In genomic region chr3:4821975-4822374, GRCh38 we compare ENCODE assay signal across 9 cellular contexts.
DNase-seq lines count a peak whose midpoint lies in the region; ATAC-seq, FAIRE-seq and TF ChIP-seq lines count a peak whose summit lies in the region.
"Had no signal": no experiment of that assay in that cellular context is flagged by ENCODE, and none has a peak within 500 bp of the region (broad histone marks: within the 10 kb centered on the region; RNA-seq: fewer than 3 reads in every experiment).

No MANE protein-coding gene starts in this region.

- H3K9me1 ChIP-seq in K562 (ENCODE audit: control insufficient read depth, insufficient read depth, low read length): peaks cover 7% of the 10 kb centered on the region

- peaks cover 84% of the 10 kb centered on the region for H3K36me3 Mint-ChIP-seq in activated CD4-positive, alpha-beta memory T cell treated with anti-CD3 and anti-CD28 coated beads, Interleukin-2, amount 10 ng/mL, durations not matched to agents 7 days and 5 days (ENCODE audit: low read depth)

- peak overlapping the region; percentile 88 for H3K27ac Mint-ChIP-seq in activated CD4-positive, alpha-beta memory T cell treated with anti-CD3 and anti-CD28 coated beads, Interleukin-2, amount 10 ng/mL, durations not matched to agents 7 days and 5 days

- peak; percentile 91 for DNase-seq in activated CD4-positive, alpha-beta memory T cell treated with anti-CD3 and anti-CD28 coated beads, Interleukin-2, amount 10 ng/mL, durations not matched to agents 7 days and 5 days
- DNase-seq in K562 (ENCODE audit: extremely low read depth in 1 of 4, low spot score in 3 of 4) (no peak), COR-L47 (lab: John Stamatoyannopoulos, UW) (no peak), Kasumi-1 (lab: John Stamatoyannopoulos, UW) (no peak), NCI-H2107 treated with DMSO at 0.1 percent for 48 hours (lab: John Stamatoyannopoulos, UW; ENCODE audit: unreplicated experiment) (no peak)
- peak in 2 of 3 donors; percentile 57 to 71 for DNase-seq in stimulated activated CD4-positive, alpha-beta T cell treated with anti-CD3 and anti-CD28 coated beads, TNF-alpha, amount 100 ng/mL, for 48 hours (ENCODE audit: low read depth in 3 of 3)
- DNase-seq: NCI-H2171 had no signal

- peak overlapping the region; percentile 35 for H3K4me3 Mint-ChIP-seq in activated CD4-positive, alpha-beta memory T cell treated with anti-CD3 and anti-CD28 coated beads, Interleukin-2, amount 10 ng/mL, durations not matched to agents 7 days and 5 days

- FAIRE-seq in K562 (lab: Jason Lieb, UNC): no peak

- no peak overlapping the region; the same call in 2 of the 3 replicates for H3K27ac ChIP-seq in K562 (ENCODE audit: extremely low read depth, low read depth, low read length)

- peaks cover 38 to 90% of the 10 kb centered on the region in 2 experiments for H3K4me1 ChIP-seq in K562 (replicated peaks in 1 of 2; ENCODE audit: control insufficient read depth in 2 of 2, insufficient read depth in 2 of 2, low read length in 2 of 2)

- peaks cover 6% of the 10 kb centered on the region for H3K9me3 Mint-ChIP-seq in activated CD4-positive, alpha-beta memory T cell treated with anti-CD3 and anti-CD28 coated beads, Interleukin-2, amount 10 ng/mL, durations not matched to agents 7 days and 5 days

- ATAC-seq in GM19468 (IDR thresholded peaks at IDR 0.05; ENCODE audit: extremely low read depth, unreplicated experiment) (peak; percentile 24), K562 (no peak), GM18505 (IDR thresholded peaks at IDR 0.05; ENCODE audit: unreplicated experiment) (no peak)

- peaks cover 72% of the 10 kb centered on the region for H3K4me1 Mint-ChIP-seq in activated CD4-positive, alpha-beta memory T cell treated with anti-CD3 and anti-CD28 coated beads, Interleukin-2, amount 10 ng/mL, durations not matched to agents 7 days and 5 days

- CTCF ChIA-PET in activated CD4-positive, alpha-beta memory T cell treated with anti-CD3 and anti-CD28 coated beads, Interleukin-2, amount 10 ng/mL, durations not matched to agents 7 days and 5 days (lab: Charles Lee): interaction anchor here (0.7 to 2.3 kb wide), 22 partner anchors 8 to 236 kb away, joined by 3 to 13 read pairs (median 5); partner anchors contain the start of gene BHLHE40
- CTCF ChIA-PET in K562 (lab: Yijun Ruan, JAX; ENCODE audit: low intra/inter-chr PET ratio): interaction anchor here (0.6 kb wide), 1 partner anchor 93 kb away, joined by 5 read pairs; no protein-coding TSS in a partner anchor

- TF ChIP-seq CTCF in K562 (IDR thresholded peaks at IDR 0.05 in 2 of 3, conservative IDR thresholded peaks at IDR 0.05 in 1 of 3; ENCODE audit: insufficient read depth in 2 of 3, low read depth in 1 of 3, low read length in 3 of 3): no peak

- no peak overlapping the region for H3K4me2 ChIP-seq in K562 (ENCODE audit: insufficient read depth, low read length)

- H2AFZ ChIP-seq in K562 (ENCODE audit: low read depth, low read length): no peak overlapping the region

- WGBS in K562 (ENCODE audit: insufficient coverage, low coverage, missing lambda C conversion rate): 92% methylated on average over 11 of the region's 11 CpGs

- H3K9me3 ChIP-seq in K562 (replicated peaks; ENCODE audit: control insufficient read depth, insufficient read depth, low read depth, low read length): no peaks in the 10 kb centered on the region

- no peak for TF ChIP-seq POLR2A in K562 (conservative IDR thresholded peaks at IDR 0.05)
- no peak for TF ChIP-seq POLR2A in GM18505 (IDR thresholded peaks at IDR 0.05; ENCODE audit: borderline replicate concordance, extremely low read depth, insufficient read depth, insufficient read length)

- H3K36me3 ChIP-seq in K562 (ENCODE audit: control insufficient read depth, insufficient read depth, low read length): peaks cover 94% of the 10 kb centered on the region

- BruUV-seq in K562 (replicated peaks; lab: Mats Ljungman, UMichigan): no TSS peak

- intact Hi-C loops in K562 (cut with micrococcal nuclease): no loop called here

- no peaks in the 10 kb centered on the region for H3K27me3 Mint-ChIP-seq in activated CD4-positive, alpha-beta memory T cell treated with anti-CD3 and anti-CD28 coated beads, Interleukin-2, amount 10 ng/mL, durations not matched to agents 7 days and 5 days

- no peak for TF ChIP-seq RAD21 in K562 (CRISPR knock-in tag; conservative IDR thresholded peaks at IDR 0.05 in 1 of 2, IDR thresholded peaks at IDR 0.05 in 1 of 2)

- H3K27me3 ChIP-seq in K562 (ENCODE audit: control insufficient read depth in 2 of 2, insufficient read depth in 2 of 2, low read length in 2 of 2): no peaks in the 10 kb centered on the region

- peaks cover 69% of the 10 kb centered on the region for H3K79me2 ChIP-seq in K562 (ENCODE audit: control insufficient read depth, insufficient read depth, low read length)

- H4K20me1 ChIP-seq in K562 (replicated peaks; ENCODE audit: control insufficient read depth, insufficient read depth, low read length): no peaks in the 10 kb centered on the region

- no peak for TF ChIP-seq EP300 in K562 (IDR thresholded peaks at IDR 0.05; ENCODE audit: low read length)

- in situ Hi-C loops in K562 (cut with MboI): no loop called here

- H3K4me3 ChIP-seq in K562: no peak overlapping the region

- H3K9ac ChIP-seq in K562 (ENCODE audit: insufficient read depth in 1 of 2, low read depth in 2 of 2, low read length in 2 of 2): peak overlapping the region in 1 of 2 experiments; percentile 76; a peak in 1 of 4 replicates

- POLR2A ChIA-PET in activated CD4-positive, alpha-beta memory T cell treated with anti-CD3 and anti-CD28 coated beads, Interleukin-2, amount 10 ng/mL, durations not matched to agents 7 days and 5 days (lab: Charles Lee): interaction anchor here (0.6 to 3.3 kb wide), 27 partner anchors 9 to 329 kb away, joined by 3 to 79 read pairs (median 5); partner anchors contain the start of genes BHLHE40 and ITPR1
- POLR2A ChIA-PET in K562 (lab: Yijun Ruan, JAX): interaction anchor here (0.5 to 1.4 kb wide), 6 partner anchors 12 to 285 kb away, joined by 3 to 5 read pairs (median 4); no protein-coding TSS in a partner anchor

TF ChIP-seq in K562, 482 proteins besides CTCF, POLR2A, EP300 and RAD21:
- TF ChIP-seq POLR2G (IDR thresholded peaks at IDR 0.05; ENCODE audit: low read depth, low read length): peak; percentile 43; the same call in 1 of the 2 replicates
- TF ChIP-seq E4F1 (CRISPR knock-in tag; IDR thresholded peaks at IDR 0.05; ENCODE audit: borderline replicate concordance): no peak
- 0 out of 2 replicates have a peak, but pooled peaks have one; percentile 35 for TF ChIP-seq ZNF830 (CRISPR knock-in tag; IDR thresholded peaks at IDR 0.05)
- peak; percentile 55; the same call in 1 of the 2 replicates for TF ChIP-seq RBFOX2 (IDR thresholded peaks at IDR 0.05; ENCODE audit: low read depth, low read length)
- TF ChIP-seq ZKSCAN3 (CRISPR knock-in tag; IDR thresholded peaks at IDR 0.05): no peak

Comparison
In these comparisons a context has a peak if more than half of its experiments do, and no peak if none do; other contexts are left out.
1. DNase-seq: peak in activated CD4-positive, alpha-beta memory T cell treated with anti-CD3 and anti-CD28 coated beads, Interleukin-2, amount 10 ng/mL, durations not matched to agents 7 days and 5 days (single experiment) and stimulated activated CD4-positive, alpha-beta T cell treated with anti-CD3 and anti-CD28 coated beads, TNF-alpha, amount 100 ng/mL, for 48 hours (2 of 3); none in K562 (0 of 4), COR-L47 (single experiment), Kasumi-1 (0 of 2) and NCI-H2107 treated with DMSO at 0.1 percent for 48 hours (single experiment).